In genomic region chr16:228917-229730, GRCh38 we compare ENCODE assay signal across 1 cellular context.
TF ChIP-seq lines count a peak whose summit lies in the region.

LUC7L (minus strand) TSS chr16:229449; CDS start chr16:229339, 110 bp downstream.

TF ChIP-seq in HepG2, 621 proteins besides CTCF, POLR2A, EP300 and RAD21 (continued from another document and continues in another):
- peak; percentile 86; the same call in 1 of the 2 replicates for TF ChIP-seq NAIF1 (CRISPR knock-in tag; IDR thresholded peaks at IDR 0.05; ENCODE audit: borderline replicate concordance)
- TF ChIP-seq TBX2 (CRISPR knock-in tag; IDR thresholded peaks at IDR 0.05; ENCODE audit: borderline replicate concordance), result peak; percentile 85
- TF ChIP-seq FOSL1 (CRISPR knock-in tag; IDR thresholded peaks at IDR 0.05; ENCODE audit: borderline replicate concordance), result 0 out of 2 replicates have a peak, but pooled peaks have one; percentile 40
- 0 out of 2 replicates have a peak, but pooled peaks have one; percentile 58 for TF ChIP-seq ZNF20 (CRISPR knock-in tag; IDR thresholded peaks at IDR 0.05)
- peak; percentile 71; the same call in 1 of the 2 replicates for TF ChIP-seq ZNF333 (CRISPR knock-in tag; IDR thresholded peaks at IDR 0.05; ENCODE audit: borderline replicate concordance)
- TF ChIP-seq NFKB2 (CRISPR knock-in tag; IDR thresholded peaks at IDR 0.05; ENCODE audit: borderline replicate concordance), result peak; percentile 98
- TF ChIP-seq ZNF225 (CRISPR knock-in tag; IDR thresholded peaks at IDR 0.05), result peak; percentile 98
- peak; percentile 85 for TF ChIP-seq PATZ1 (CRISPR knock-in tag; IDR thresholded peaks at IDR 0.05)
- TF ChIP-seq, protein P1, sequence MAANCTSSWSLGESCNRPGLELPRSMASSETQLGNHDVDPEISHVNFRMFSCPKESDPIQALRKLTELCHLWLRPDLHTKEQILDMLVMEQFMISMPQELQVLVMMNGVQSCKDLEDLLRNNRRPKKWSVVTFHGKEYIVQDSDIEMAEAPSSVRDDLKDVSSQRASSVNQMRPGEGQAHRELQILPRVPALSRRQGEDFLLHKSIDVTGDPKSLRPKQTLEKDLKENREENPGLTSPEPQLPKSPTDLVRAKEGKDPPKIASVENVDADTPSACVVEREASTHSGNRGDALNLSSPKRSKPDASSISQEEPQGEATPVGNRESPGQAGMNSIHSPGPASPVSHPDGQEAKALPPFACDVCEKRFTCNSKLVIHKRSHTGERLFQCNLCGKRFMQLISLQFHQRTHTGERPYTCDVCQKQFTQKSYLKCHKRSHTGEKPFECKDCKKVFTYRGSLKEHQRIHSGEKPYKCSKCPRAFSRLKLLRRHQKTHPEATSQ (CRISPR knock-in tag; IDR thresholded peaks at IDR 0.05; ENCODE audit: borderline replicate concordance), result peak; percentile 95
- peak; percentile 46; the same call in 1 of the 2 replicates for TF ChIP-seq E2F2 (CRISPR knock-in tag; IDR thresholded peaks at IDR 0.05; ENCODE audit: borderline replicate concordance)
- TF ChIP-seq ZNF775 (CRISPR knock-in tag; IDR thresholded peaks at IDR 0.05; ENCODE audit: borderline replicate concordance), result no peak
- peak; percentile 89; the same call in 1 of the 2 replicates for TF ChIP-seq ZNF678 (CRISPR knock-in tag; IDR thresholded peaks at IDR 0.05)
- peak; percentile 21; the same call in 1 of the 2 replicates for TF ChIP-seq MTF2 (CRISPR knock-in tag; IDR thresholded peaks at IDR 0.05; ENCODE audit: borderline replicate concordance)
- TF ChIP-seq XRCC5 (optimal IDR thresholded peaks at IDR 0.05; ENCODE audit: low read length), result peak; percentile 14
- no peak for TF ChIP-seq ZNF382 (CRISPR knock-in tag; IDR thresholded peaks at IDR 0.05; ENCODE audit: borderline replicate concordance)
- peak; percentile 87 for TF ChIP-seq IRF2 (CRISPR knock-in tag; IDR thresholded peaks at IDR 0.05)
- TF ChIP-seq REST (IDR thresholded peaks at IDR 0.05; ENCODE audit: borderline replicate concordance in 1 of 2, low read depth in 1 of 2, low read length in 2 of 2), result no peak
- peak; percentile 90 for TF ChIP-seq ZBTB44 (CRISPR knock-in tag; IDR thresholded peaks at IDR 0.05)
- peak; percentile 95; the same call in 1 of the 2 replicates for TF ChIP-seq YEATS2 (CRISPR knock-in tag; IDR thresholded peaks at IDR 0.05; ENCODE audit: borderline replicate concordance)
- TF ChIP-seq MLLT10 (CRISPR knock-in tag; IDR thresholded peaks at IDR 0.05), result no peak
- 0 out of 2 replicates have a peak, but pooled peaks have one; percentile 38 for TF ChIP-seq NFE2L1 (CRISPR knock-in tag; IDR thresholded peaks at IDR 0.05; ENCODE audit: borderline replicate concordance)
- peak; percentile 94 for TF ChIP-seq ZNF709 (CRISPR knock-in tag; IDR thresholded peaks at IDR 0.05)
- no peak for TF ChIP-seq HDAC6 (IDR thresholded peaks at IDR 0.05; ENCODE audit: low read depth, low read length)
- no peak for TF ChIP-seq TAF15 (IDR thresholded peaks at IDR 0.05; ENCODE audit: low read depth, low read length, poor library complexity, severe bottlenecking)
- peak; percentile 32; the same call in 1 of the 2 replicates for TF ChIP-seq PHF21A (CRISPR knock-in tag; IDR thresholded peaks at IDR 0.05)
- TF ChIP-seq, protein P2, sequence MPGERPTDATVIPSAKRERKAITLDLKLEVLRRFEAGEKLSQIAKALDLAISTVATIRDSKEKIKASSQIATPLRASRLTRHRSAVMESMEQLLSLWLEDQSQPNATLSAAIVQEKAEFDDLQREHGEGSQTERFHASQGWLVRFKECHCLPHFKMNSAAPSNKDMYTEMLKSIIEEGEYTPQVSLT (CRISPR knock-in tag; IDR thresholded peaks at IDR 0.05; ENCODE audit: borderline replicate concordance, low read depth), result no peak
- peak; percentile 94 for TF ChIP-seq SAP130 (CRISPR knock-in tag; IDR thresholded peaks at IDR 0.05; ENCODE audit: low read depth)
- TF ChIP-seq HNF1B (CRISPR knock-in tag; IDR thresholded peaks at IDR 0.05), result peak; percentile 87
- no peak for TF ChIP-seq U2AF1 (optimal IDR thresholded peaks at IDR 0.05; ENCODE audit: low read depth, low read length)
- TF ChIP-seq PPARG (CRISPR knock-in tag; conservative IDR thresholded peaks at IDR 0.05), result no peak; the same call in 1 of the 2 replicates
- no peak for TF ChIP-seq HNRNPL (IDR thresholded peaks at IDR 0.05; ENCODE audit: low read depth, low read length)
- peak; percentile 87; the same call in 1 of the 2 replicates for TF ChIP-seq ZNF615 (CRISPR knock-in tag; IDR thresholded peaks at IDR 0.05; ENCODE audit: borderline replicate concordance)
- TF ChIP-seq ZNF724P (CRISPR knock-in tag; IDR thresholded peaks at IDR 0.05; ENCODE audit: borderline replicate concordance), result peak; percentile 91; the same call in 1 of the 2 replicates
- no peak for TF ChIP-seq HNF4G (IDR thresholded peaks at IDR 0.05; ENCODE audit: borderline replicate concordance, low read depth, low read length)
- peak; percentile 77; the same call in 1 of the 2 replicates for TF ChIP-seq HNF4G (CRISPR knock-in tag; IDR thresholded peaks at IDR 0.05; ENCODE audit: borderline replicate concordance, low read depth)
- TF ChIP-seq ZNF607 (CRISPR knock-in tag; IDR thresholded peaks at IDR 0.05; ENCODE audit: borderline replicate concordance), result peak; percentile 99
- 0 out of 2 replicates have a peak, but pooled peaks have one; percentile 86 for TF ChIP-seq KIAA2018 (CRISPR knock-in tag; IDR thresholded peaks at IDR 0.05; ENCODE audit: borderline replicate concordance)
- peak; percentile 98 for TF ChIP-seq ZNF816 (CRISPR knock-in tag; IDR thresholded peaks at IDR 0.05; ENCODE audit: borderline replicate concordance)
- TF ChIP-seq NR2C2 (CRISPR knock-in tag; IDR thresholded peaks at IDR 0.05; ENCODE audit: borderline replicate concordance), result peak; percentile 72
- TF ChIP-seq ZKSCAN8 (CRISPR knock-in tag; IDR thresholded peaks at IDR 0.05; ENCODE audit: borderline replicate concordance), result peak; percentile 67; the same call in 1 of the 2 replicates
